In genomic region chr18:30544141-30544540, GRCh38 we compare ENCODE assay signal across 18 cellular contexts.
DNase-seq lines count a peak whose midpoint lies in the region; ATAC-seq, FAIRE-seq and TF ChIP-seq lines count a peak whose summit lies in the region.
"Had no signal": no experiment of that assay in that cellular context is flagged by ENCODE, and none has a peak within 500 bp of the region (broad histone marks: within the 10 kb centered on the region; RNA-seq: fewer than 3 reads in every experiment).

No MANE protein-coding gene starts in this region.

- TF ChIP-seq RAD21 in HepG2 (CRISPR knock-in tag; IDR thresholded peaks at IDR 0.05) (no peak), H1 (IDR thresholded peaks at IDR 0.05 in 1 of 2, conservative IDR thresholded peaks at IDR 0.05 in 1 of 2; ENCODE audit: low read depth in 2 of 2, low read length in 2 of 2) (no peak)

- in situ Hi-C loops in HepG2 (cut with HindIII; ENCODE audit: extremely low pct_ligation_motif_present, low pct_unique_long_range_greater_than_20kb), result no loop called here

- TF ChIP-seq CTCF in HepG2 (CRISPR knock-in tag; IDR thresholded peaks at IDR 0.05) (no peak), right lobe of liver (IDR thresholded peaks at IDR 0.05) (no peak), H1 (IDR thresholded peaks at IDR 0.05; ENCODE audit: control extremely low read depth in 1 of 3, insufficient read depth in 1 of 3, low read depth in 1 of 3, low read length in 3 of 3) (no peak)

- no peaks in the 10 kb centered on the region for H3K79me2 ChIP-seq in HepG2 (ENCODE audit: insufficient read depth, low read length)
- H3K79me2 ChIP-seq in H1 (ENCODE audit: control insufficient read depth in 1 of 2, insufficient read depth in 2 of 2, low read length in 2 of 2), result no peaks in the 10 kb centered on the region

- no peak overlapping the region for H3K4ac ChIP-seq in H1 (replicated peaks; ENCODE audit: insufficient read length, low read depth, low read length)

- no peaks in the 10 kb centered on the region for H3K79me1 ChIP-seq in H1 (ENCODE audit: low read depth, low read length)

- H3K4me3 ChIP-seq in HepG2 (replicated peaks in 1 of 3; ENCODE audit: insufficient read depth in 1 of 3, low read depth in 2 of 3, low read length in 3 of 3) (no peak overlapping the region), right lobe of liver (no peak overlapping the region), H1 (ENCODE audit: extremely low read depth in 1 of 4, insufficient read depth in 2 of 4, low read depth in 3 of 4, low read length in 4 of 4) (no peak overlapping the region)
- H3K4me3 ChIP-seq: A549; BLaER1 treated with 17β-estradiol and CSF1 and Interleukin-3, amounts not matched to agents 10 nM and 100 nM had no signal

- H3K4me1 ChIP-seq in HepG2 (ENCODE audit: insufficient read depth, low read length) (no peaks in the 10 kb centered on the region), right lobe of liver (no peaks in the 10 kb centered on the region), H1 (replicated peaks in 1 of 4; ENCODE audit: control insufficient read depth in 3 of 4, insufficient read depth in 4 of 4, low read length in 3 of 4) (no peaks in the 10 kb centered on the region)
- H3K4me1 ChIP-seq: A549; BLaER1 treated with 17β-estradiol and CSF1 and Interleukin-3, amounts not matched to agents 10 nM and 100 nM; Caco-2 had no signal

- no peak overlapping the region for H4K8ac ChIP-seq in H1 (ENCODE audit: extremely low read depth, insufficient read depth, low read length)

- H2BK15ac ChIP-seq in H1 (ENCODE audit: low read length), result no peak overlapping the region

- WGBS in HepG2 (ENCODE audit: low lambda C conversion rate), result 6% methylated on average over 2 of the region's 2 CpGs
- WGBS in right lobe of liver (ENCODE audit: insufficient coverage, low coverage, low lambda C conversion rate, missing lambda C conversion rate), result 50% methylated on average over 2 of the region's 2 CpGs
- 83% methylated on average over 2 of the region's 2 CpGs; no CpG with 5 or more reads in 1 of the 2 experiments for WGBS in H1 (ENCODE audit: extremely low coverage in 1 of 2, insufficient coverage in 1 of 2, insufficient read length in 1 of 2, insufficient replicate concordance in 2 of 2, low coverage in 1 of 2, low lambda C conversion rate in 2 of 2, missing lambda C conversion rate in 1 of 2), 2 experiments

- H3K36me3 ChIP-seq in HepG2 (replicated peaks in 1 of 2; ENCODE audit: control insufficient read depth in 1 of 2, insufficient read depth in 2 of 2, low read length in 2 of 2) (no peaks in the 10 kb centered on the region), right lobe of liver (no peaks in the 10 kb centered on the region), H1 (ENCODE audit: control insufficient read depth in 2 of 4, insufficient read depth in 4 of 4, low read length in 3 of 4) (no peaks in the 10 kb centered on the region)
- H3K36me3 ChIP-seq: BLaER1 treated with 17β-estradiol and CSF1 and Interleukin-3, amounts not matched to agents 10 nM and 100 nM had no signal

- POLR2A ChIA-PET in HepG2 (lab: Yijun Ruan, JAX) (no interaction called here), H1 (lab: Charles Lee; ENCODE audit: partially characterized antibody) (no interaction called here)

- FAIRE-seq in HepG2 (lab: Jason Lieb, UNC) (no peak), H1 (lab: Jason Lieb, UNC) (no peak)
- FAIRE-seq: A549, GM12891, GM19239 had no signal

- intact Hi-C loops in HepG2 (cut with micrococcal nuclease; ENCODE audit: unreplicated experiment) (no loop called here), right lobe of liver (cut with DNase I) (no loop called here)

- H3K56ac ChIP-seq in H1 (replicated peaks; ENCODE audit: insufficient read length, low read depth, low read length), result no peak overlapping the region

- TF ChIP-seq POLR2A in HepG2 (IDR thresholded peaks at IDR 0.05; ENCODE audit: insufficient read depth in 1 of 2, low read depth in 2 of 2, low read length in 2 of 2) (no peak), right lobe of liver (IDR thresholded peaks at IDR 0.05) (no peak), H1 (IDR thresholded peaks at IDR 0.05; ENCODE audit: control extremely low read depth in 1 of 2, low read depth in 2 of 2, low read length in 2 of 2) (no peak)

- no peak overlapping the region for H2BK12ac ChIP-seq in H1 (ENCODE audit: low read depth, low read length)

- no peaks in the 10 kb centered on the region for H3K23me2 ChIP-seq in H1 (ENCODE audit: low read depth, low read length)

- no peak overlapping the region for H2BK120ac ChIP-seq in H1 (replicated peaks; ENCODE audit: low read depth, low read length)

- no peak overlapping the region for H3K18ac ChIP-seq in H1 (ENCODE audit: extremely low read depth, low read length)

- ATAC-seq in HepG2 (no peak), right lobe of liver (no peak), HG03439 (IDR thresholded peaks at IDR 0.05; ENCODE audit: unreplicated experiment) (no peak)
- ATAC-seq: A549; CD8-positive, alpha-beta T cell had no signal

- H3K14ac ChIP-seq in H1 (ENCODE audit: insufficient read length), result no peak overlapping the region

- DNase-seq in HepG2 (ENCODE audit: low spot score) (no peak), right lobe of liver (no peak), H1 (ENCODE audit: low read depth in 1 of 2, low spot score in 2 of 2) (no peak), NCI-H345 (lab: John Stamatoyannopoulos, UW) (no peak)
- DNase-seq: AML-193; Caco-2; Calu3; CD4-positive, alpha-beta T cell; CD8-positive, alpha-beta T cell; DMS79 treated with DMSO at 0.1 percent for 48 hours; GF-D8 had no signal

- H3K9ac ChIP-seq in HepG2 (ENCODE audit: insufficient read depth, low read depth, low read length) (no peak overlapping the region), H1 (replicated peaks in 1 of 4; ENCODE audit: extremely low read depth in 1 of 4, low read depth in 3 of 4, low read length in 3 of 4) (no peak overlapping the region)
- H3K9ac ChIP-seq: BLaER1 treated with 17β-estradiol and CSF1 and Interleukin-3, amounts not matched to agents 10 nM and 100 nM had no signal

- CTCF ChIA-PET in HepG2 (lab: Yijun Ruan, JAX; ENCODE audit: low intra/inter-chr PET ratio, low total read pairs), result no interaction called here
- CTCF ChIA-PET in H1 (lab: Charles Lee; ENCODE audit: partially characterized antibody), result no interaction called here

- no peak overlapping the region for H2AK5ac ChIP-seq in H1 (ENCODE audit: low read depth, low read length)

- H2AFZ ChIP-seq in HepG2 (ENCODE audit: low read length) (no peak overlapping the region), H1 (ENCODE audit: low read length) (no peak overlapping the region)

- H3K27ac ChIP-seq in HepG2 (ENCODE audit: extremely low read length, insufficient read depth, low read length), result no peak overlapping the region
- H3K27ac ChIP-seq in right lobe of liver, result no peak overlapping the region
- no peak overlapping the region for H3K27ac ChIP-seq in H1 (ENCODE audit: low read depth, low read length)
- H3K27ac ChIP-seq: 22Rv1; A549; BLaER1 treated with 17β-estradiol and CSF1 and Interleukin-3, amounts not matched to agents 10 nM and 100 nM; C4-2B had no signal

- H3K23ac ChIP-seq in H1 (ENCODE audit: insufficient read length), result no peak overlapping the region

- no peak overlapping the region for H4K5ac ChIP-seq in H1 (ENCODE audit: insufficient read length, low read depth, low read length)

- no peak overlapping the region for H2BK20ac ChIP-seq in H1 (ENCODE audit: low read length)

- H3K27me3 ChIP-seq in HepG2 (ENCODE audit: control insufficient read depth in 1 of 2, insufficient read depth in 2 of 2, low read length in 2 of 2) (no peaks in the 10 kb centered on the region), right lobe of liver (no peaks in the 10 kb centered on the region), H1 (replicated peaks in 1 of 4; ENCODE audit: control insufficient read depth in 3 of 4, extremely low read depth in 1 of 4, insufficient read depth in 3 of 4, low read length in 3 of 4) (no peaks in the 10 kb centered on the region)
- H3K27me3 ChIP-seq: BLaER1 treated with 17β-estradiol and CSF1 and Interleukin-3, amounts not matched to agents 10 nM and 100 nM had no signal

- H2BK5ac ChIP-seq in H1 (ENCODE audit: low read depth, low read length), result no peak overlapping the region

- H4K91ac ChIP-seq in H1 (replicated peaks; ENCODE audit: insufficient read length, low read length), result no peak overlapping the region

- H3K9me3 ChIP-seq in HepG2 (ENCODE audit: low read length), result no peaks in the 10 kb centered on the region
- no peaks in the 10 kb centered on the region for H3K9me3 ChIP-seq in right lobe of liver
- no peaks in the 10 kb centered on the region for H3K9me3 ChIP-seq in H1 (ENCODE audit: insufficient read depth in 2 of 2, low read depth in 1 of 2, low read length in 1 of 2)
- H3K9me3 ChIP-seq: A549; BLaER1 treated with 17β-estradiol and CSF1 and Interleukin-3, amounts not matched to agents 10 nM and 100 nM; Caco-2 had no signal

- H3K4me2 ChIP-seq in HepG2 (ENCODE audit: low read depth, low read length) (no peak overlapping the region), H1 (ENCODE audit: insufficient read depth in 1 of 2, low read depth in 2 of 2, low read length in 2 of 2) (no peak overlapping the region)
- H3K4me2 ChIP-seq: A549; BLaER1 treated with 17β-estradiol and CSF1 and Interleukin-3, amounts not matched to agents 10 nM and 100 nM had no signal

- no peak for TF ChIP-seq EP300 in HepG2 (IDR thresholded peaks at IDR 0.05; ENCODE audit: low read depth in 2 of 2, low read length in 2 of 2)
- no peak for TF ChIP-seq EP300 in HepG2 (CRISPR knock-in tag; IDR thresholded peaks at IDR 0.05; ENCODE audit: borderline replicate concordance)
- TF ChIP-seq EP300 in H1 (IDR thresholded peaks at IDR 0.05; ENCODE audit: borderline replicate concordance in 1 of 2, low read depth in 2 of 2, low read length in 2 of 2), result no peak

- BruUV-seq in HepG2 (replicated peaks; lab: Mats Ljungman, UMichigan), result no TSS peak

- H4K20me1 ChIP-seq in HepG2 (ENCODE audit: insufficient read depth, low read length), result no peaks in the 10 kb centered on the region
- no peaks in the 10 kb centered on the region for H4K20me1 ChIP-seq in H1 (replicated peaks in 1 of 2; ENCODE audit: control insufficient read depth in 1 of 2, insufficient read depth in 2 of 2, low read length in 2 of 2)
- H4K20me1 ChIP-seq: BLaER1 treated with 17β-estradiol and CSF1 and Interleukin-3, amounts not matched to agents 10 nM and 100 nM had no signal

TF ChIP-seq in HepG2, 621 proteins besides CTCF, POLR2A, EP300 and RAD21:
- TF ChIP-seq ZSCAN9 (CRISPR knock-in tag; IDR thresholded peaks at IDR 0.05; ENCODE audit: borderline replicate concordance) (no peak), MAFK (conservative IDR thresholded peaks at IDR 0.05 in 1 of 2, IDR thresholded peaks at IDR 0.05 in 1 of 2; ENCODE audit: low read length in 2 of 2) (peak; percentile 7 to 66; a peak in 2 of 4 replicates)
TF ChIP-seq in HepG2: peak in this region for 1.

TF ChIP-seq in H1, 55 proteins besides CTCF, POLR2A, EP300 and RAD21:
- no peak for TF ChIP-seq CHD2 (IDR thresholded peaks at IDR 0.05; ENCODE audit: low read length)
- TF ChIP-seq MAFK (IDR thresholded peaks at IDR 0.05; ENCODE audit: low read depth, low read length), result 0 out of 2 replicates have a peak, but pooled peaks have one; percentile 39
TF ChIP-seq in H1: peak in this region for 1.

Comparison
In these comparisons a context has a peak if more than half of its experiments do, and no peak if none do; other contexts are left out.
1. Of the 41 proteins assayed by ChIP-seq in both HepG2 and H1: peak only in HepG2: none; only in H1: none; in both: MAFK; in neither: 40.